Comparison of ENCODE assay signal across 1 cellular context in genomic region chr2:84293791-84294380, GRCh38.
A peak's percentile ranks its signal among the peaks of the same experiment; 100 is the strongest.
TF ChIP-seq lines count a peak whose summit lies in the region.

No MANE protein-coding gene starts in this region.

TF ChIP-seq in HepG2, 621 proteins besides CTCF, POLR2A, EP300 and RAD21 (continued from another document and continues in another):
- TF ChIP-seq GRHL1 (CRISPR knock-in tag; conservative IDR thresholded peaks at IDR 0.05) (no peak), PPARG (CRISPR knock-in tag; conservative IDR thresholded peaks at IDR 0.05) (peak; percentile 99), ZSCAN21 (CRISPR knock-in tag; IDR thresholded peaks at IDR 0.05; ENCODE audit: borderline replicate concordance) (peak; percentile 79; the same call in 1 of the 2 replicates), ZFP41 (CRISPR knock-in tag; IDR thresholded peaks at IDR 0.05; ENCODE audit: borderline replicate concordance) (no peak), TRAFD1 (CRISPR knock-in tag; IDR thresholded peaks at IDR 0.05; ENCODE audit: borderline replicate concordance) (peak; percentile 50; the same call in 1 of the 2 replicates), SOX5 (CRISPR knock-in tag; IDR thresholded peaks at IDR 0.05; ENCODE audit: borderline replicate concordance) (peak; percentile 93), CEBPZ (IDR thresholded peaks at IDR 0.05; ENCODE audit: low read length) (no peak), CAMTA2 (CRISPR knock-in tag; IDR thresholded peaks at IDR 0.05; ENCODE audit: borderline replicate concordance) (no peak), HMG20B (CRISPR knock-in tag; conservative IDR thresholded peaks at IDR 0.05) (peak; percentile 97), BRF2 (CRISPR knock-in tag; IDR thresholded peaks at IDR 0.05) (0 out of 2 replicates have a peak, but pooled peaks have one; percentile 82), ZFYVE20 (CRISPR knock-in tag; IDR thresholded peaks at IDR 0.05; ENCODE audit: borderline replicate concordance, low read depth) (0 out of 2 replicates have a peak, but pooled peaks have one; percentile 46), HNRNPUL1 (IDR thresholded peaks at IDR 0.05; ENCODE audit: low read depth, low read length) (no peak), ZNF207 (IDR thresholded peaks at IDR 0.05; ENCODE audit: borderline replicate concordance) (no peak), ZNF589 (CRISPR knock-in tag; conservative IDR thresholded peaks at IDR 0.05) (0 out of 2 replicates have a peak, but pooled peaks have one; percentile 62), CEBPB (IDR thresholded peaks at IDR 0.05; ENCODE audit: borderline replicate concordance, low read depth, low read length) (peak; percentile 70; the same call in 1 of the 2 replicates), SUZ12 (IDR thresholded peaks at IDR 0.05; ENCODE audit: low read depth, low read length) (no peak), FOXM1 (CRISPR knock-in tag; IDR thresholded peaks at IDR 0.05) (no peak), HOXA3 (CRISPR knock-in tag; IDR thresholded peaks at IDR 0.05) (peak; percentile 93), MBNL3 (CRISPR knock-in tag; conservative IDR thresholded peaks at IDR 0.05) (no peak), NFIB (CRISPR knock-in tag; IDR thresholded peaks at IDR 0.05; ENCODE audit: borderline replicate concordance) (no peak), ISL2 (CRISPR knock-in tag; IDR thresholded peaks at IDR 0.05) (peak; percentile 98), ASH2L (IDR thresholded peaks at IDR 0.05; ENCODE audit: insufficient read length, low read depth, low read length) (peak; percentile 93), MNT (IDR thresholded peaks at IDR 0.05) (peak; percentile 93), ZNF576 (CRISPR knock-in tag; IDR thresholded peaks at IDR 0.05) (no peak), ZNF879 (CRISPR knock-in tag; IDR thresholded peaks at IDR 0.05) (no peak), XBP1 (CRISPR knock-in tag; IDR thresholded peaks at IDR 0.05) (no peak), CBX5 (CRISPR knock-in tag; IDR thresholded peaks at IDR 0.05; ENCODE audit: borderline replicate concordance) (peak; percentile 95; the same call in 1 of the 2 replicates)
- TF ChIP-seq, protein P1, sequence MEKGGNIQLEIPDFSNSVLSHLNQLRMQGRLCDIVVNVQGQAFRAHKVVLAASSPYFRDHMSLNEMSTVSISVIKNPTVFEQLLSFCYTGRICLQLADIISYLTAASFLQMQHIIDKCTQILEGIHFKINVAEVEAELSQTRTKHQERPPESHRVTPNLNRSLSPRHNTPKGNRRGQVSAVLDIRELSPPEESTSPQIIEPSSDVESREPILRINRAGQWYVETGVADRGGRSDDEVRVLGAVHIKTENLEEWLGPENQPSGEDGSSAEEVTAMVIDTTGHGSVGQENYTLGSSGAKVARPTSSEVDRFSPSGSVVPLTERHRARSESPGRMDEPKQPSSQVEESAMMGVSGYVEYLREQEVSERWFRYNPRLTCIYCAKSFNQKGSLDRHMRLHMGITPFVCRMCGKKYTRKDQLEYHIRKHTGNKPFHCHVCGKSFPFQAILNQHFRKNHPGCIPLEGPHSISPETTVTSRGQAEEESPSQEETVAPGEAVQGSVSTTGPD (CRISPR knock-in tag; IDR thresholded peaks at IDR 0.05), result peak; percentile 98
- TF ChIP-seq, protein P2, sequence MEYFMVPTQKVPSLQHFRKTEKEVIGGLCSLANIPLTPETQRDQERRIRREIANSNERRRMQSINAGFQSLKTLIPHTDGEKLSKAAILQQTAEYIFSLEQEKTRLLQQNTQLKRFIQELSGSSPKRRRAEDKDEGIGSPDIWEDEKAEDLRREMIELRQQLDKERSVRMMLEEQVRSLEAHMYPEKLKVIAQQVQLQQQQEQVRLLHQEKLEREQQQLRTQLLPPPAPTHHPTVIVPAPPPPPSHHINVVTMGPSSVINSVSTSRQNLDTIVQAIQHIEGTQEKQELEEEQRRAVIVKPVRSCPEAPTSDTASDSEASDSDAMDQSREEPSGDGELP (IDR thresholded peaks at IDR 0.05; ENCODE audit: borderline replicate concordance, low read depth), result peak; percentile 58; the same call in 1 of the 2 replicates
- TF ChIP-seq, protein P3, sequence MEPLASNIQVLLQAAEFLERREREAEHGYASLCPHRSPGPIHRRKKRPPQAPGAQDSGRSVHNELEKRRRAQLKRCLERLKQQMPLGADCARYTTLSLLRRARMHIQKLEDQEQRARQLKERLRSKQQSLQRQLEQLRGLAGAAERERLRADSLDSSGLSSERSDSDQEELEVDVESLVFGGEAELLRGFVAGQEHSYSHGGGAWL (CRISPR knock-in tag; IDR thresholded peaks at IDR 0.05), result peak; percentile 83; the same call in 1 of the 2 replicates
- TF ChIP-seq, protein P4, sequence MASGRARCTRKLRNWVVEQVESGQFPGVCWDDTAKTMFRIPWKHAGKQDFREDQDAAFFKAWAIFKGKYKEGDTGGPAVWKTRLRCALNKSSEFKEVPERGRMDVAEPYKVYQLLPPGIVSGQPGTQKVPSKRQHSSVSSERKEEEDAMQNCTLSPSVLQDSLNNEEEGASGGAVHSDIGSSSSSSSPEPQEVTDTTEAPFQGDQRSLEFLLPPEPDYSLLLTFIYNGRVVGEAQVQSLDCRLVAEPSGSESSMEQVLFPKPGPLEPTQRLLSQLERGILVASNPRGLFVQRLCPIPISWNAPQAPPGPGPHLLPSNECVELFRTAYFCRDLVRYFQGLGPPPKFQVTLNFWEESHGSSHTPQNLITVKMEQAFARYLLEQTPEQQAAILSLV (CRISPR knock-in tag; IDR thresholded peaks at IDR 0.05; ENCODE audit: borderline replicate concordance), result peak; percentile 80; the same call in 1 of the 2 replicates
- TF ChIP-seq, protein P5, sequence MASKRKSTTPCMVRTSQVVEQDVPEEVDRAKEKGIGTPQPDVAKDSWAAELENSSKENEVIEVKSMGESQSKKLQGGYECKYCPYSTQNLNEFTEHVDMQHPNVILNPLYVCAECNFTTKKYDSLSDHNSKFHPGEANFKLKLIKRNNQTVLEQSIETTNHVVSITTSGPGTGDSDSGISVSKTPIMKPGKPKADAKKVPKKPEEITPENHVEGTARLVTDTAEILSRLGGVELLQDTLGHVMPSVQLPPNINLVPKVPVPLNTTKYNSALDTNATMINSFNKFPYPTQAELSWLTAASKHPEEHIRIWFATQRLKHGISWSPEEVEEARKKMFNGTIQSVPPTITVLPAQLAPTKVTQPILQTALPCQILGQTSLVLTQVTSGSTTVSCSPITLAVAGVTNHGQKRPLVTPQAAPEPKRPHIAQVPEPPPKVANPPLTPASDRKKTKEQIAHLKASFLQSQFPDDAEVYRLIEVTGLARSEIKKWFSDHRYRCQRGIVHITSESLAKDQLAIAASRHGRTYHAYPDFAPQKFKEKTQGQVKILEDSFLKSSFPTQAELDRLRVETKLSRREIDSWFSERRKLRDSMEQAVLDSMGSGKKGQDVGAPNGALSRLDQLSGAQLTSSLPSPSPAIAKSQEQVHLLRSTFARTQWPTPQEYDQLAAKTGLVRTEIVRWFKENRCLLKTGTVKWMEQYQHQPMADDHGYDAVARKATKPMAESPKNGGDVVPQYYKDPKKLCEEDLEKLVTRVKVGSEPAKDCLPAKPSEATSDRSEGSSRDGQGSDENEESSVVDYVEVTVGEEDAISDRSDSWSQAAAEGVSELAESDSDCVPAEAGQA (IDR thresholded peaks at IDR 0.05; ENCODE audit: low read depth), result no peak
- TF ChIP-seq, protein P5 (CRISPR knock-in tag; IDR thresholded peaks at IDR 0.05; ENCODE audit: borderline replicate concordance), result no peak
- TF ChIP-seq, protein P6, sequence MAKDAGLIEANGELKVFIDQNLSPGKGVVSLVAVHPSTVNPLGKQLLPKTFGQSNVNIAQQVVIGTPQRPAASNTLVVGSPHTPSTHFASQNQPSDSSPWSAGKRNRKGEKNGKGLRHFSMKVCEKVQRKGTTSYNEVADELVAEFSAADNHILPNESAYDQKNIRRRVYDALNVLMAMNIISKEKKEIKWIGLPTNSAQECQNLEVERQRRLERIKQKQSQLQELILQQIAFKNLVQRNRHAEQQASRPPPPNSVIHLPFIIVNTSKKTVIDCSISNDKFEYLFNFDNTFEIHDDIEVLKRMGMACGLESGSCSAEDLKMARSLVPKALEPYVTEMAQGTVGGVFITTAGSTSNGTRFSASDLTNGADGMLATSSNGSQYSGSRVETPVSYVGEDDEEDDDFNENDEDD (CRISPR knock-in tag; IDR thresholded peaks at IDR 0.05; ENCODE audit: borderline replicate concordance), result peak; percentile 87; the same call in 1 of the 2 replicates
